ENCODE assay signal across 13 cellular contexts in genomic region chr7:18408461-18408860, GRCh38.
DNase-seq lines count a peak whose midpoint lies in the region; ATAC-seq and TF ChIP-seq lines count a peak whose summit lies in the region.
"Had no signal": no experiment of that assay in that cellular context is flagged by ENCODE, and none has a peak within 500 bp of the region (broad histone marks: within the 10 kb centered on the region; RNA-seq: fewer than 3 reads in every experiment).

No MANE protein-coding gene starts in this region.

- no peaks in the 10 kb centered on the region for H3K27me3 ChIP-seq in IMR-90 (ENCODE audit: control insufficient read depth, insufficient read depth, low read length)
- H3K27me3 ChIP-seq in ascending aorta, result no peaks in the 10 kb centered on the region
- H3K27me3 ChIP-seq: neutrophil, upper lobe of right lung had no signal

- H3K14ac ChIP-seq in IMR-90 (replicated peaks; ENCODE audit: low read depth, low read length), result 0 out of 2 replicates have a peak overlapping the region, but pooled peaks have one; percentile 16

- no peaks in the 10 kb centered on the region for H3K9me1 ChIP-seq in IMR-90 (ENCODE audit: insufficient read depth, low read length)

- H3K27ac ChIP-seq in IMR-90 (ENCODE audit: insufficient read depth, low read length), result peak overlapping the region; percentile 58; the same call in 1 of the 2 replicates
- peak overlapping the region in 1 of 2 donors; percentile 31 for H3K27ac ChIP-seq in ascending aorta
- H3K27ac ChIP-seq: neutrophil, upper lobe of right lung had no signal

- POLR2A ChIA-PET in IMR-90 (lab: Charles Lee; ENCODE audit: unreplicated experiment), result no interaction called here

- H3K18ac ChIP-seq in IMR-90 (ENCODE audit: low read depth, low read length), result no peak overlapping the region

- H2BK15ac ChIP-seq in IMR-90 (ENCODE audit: low read depth, low read length), result no peak overlapping the region

- CTCF ChIA-PET in IMR-90 (lab: Yijun Ruan, JAX), result interaction anchor here (0.9 to 1.1 kb wide), 2 partner anchors 10 to 160 kb away, joined by 3 read pairs; no protein-coding TSS in a partner anchor

- H3K4me1 ChIP-seq in IMR-90 (ENCODE audit: control insufficient read depth, insufficient read depth, low read length) (no peaks in the 10 kb centered on the region), ascending aorta (peaks cover 0 to 4% of the 10 kb centered on the region in 2 donors)
- H3K4me1 ChIP-seq: upper lobe of right lung had no signal

- no peak overlapping the region for H4K91ac ChIP-seq in IMR-90 (ENCODE audit: insufficient read depth, low read depth, low read length)

- peak overlapping the region; percentile 55 for H2BK120ac ChIP-seq in IMR-90 (ENCODE audit: low read depth, low read length)

- peak overlapping the region; percentile 85 for H2BK5ac ChIP-seq in IMR-90 (ENCODE audit: low read depth, low read length, poor library complexity, severe bottlenecking)

- H2AK9ac ChIP-seq in IMR-90 (replicated peaks; ENCODE audit: low read depth, low read length, poor library complexity), result no peak overlapping the region

- H3K36me3 ChIP-seq in IMR-90 (ENCODE audit: control insufficient read depth, insufficient read depth, low read length), result no peaks in the 10 kb centered on the region
- H3K36me3 ChIP-seq in ascending aorta, result no peaks in the 10 kb centered on the region
- H3K36me3 ChIP-seq: neutrophil, upper lobe of right lung had no signal

- peak; percentile 95 for DNase-seq in AG10803 (ENCODE audit: low read depth)
- peak; percentile 90 for DNase-seq in IMR-90
- peak; percentile 43 for DNase-seq in choroid plexus epithelial cell (ENCODE audit: low read depth)
- DNase-seq in kidney tubule cell (ENCODE audit: low spot score), result peak; percentile 79
- no peak for DNase-seq in pons (ENCODE audit: low spot score)
- no peak for DNase-seq in ascending aorta (ENCODE audit: low spot score in 2 of 2)
- no peak for DNase-seq in Right ventricle myocardium superior
- no peak for DNase-seq in central memory CD4-positive, alpha-beta T cell
- DNase-seq: activated gamma-delta T cell, DMS79 treated with DMSO at 0.1 percent for 48 hours, Kasumi-1, upper lobe of right lung had no signal

- H2AK5ac ChIP-seq in IMR-90 (ENCODE audit: low read depth, low read length), result no peak overlapping the region

- H3K79me1 ChIP-seq in IMR-90 (ENCODE audit: low read depth in 1 of 2, low read length in 2 of 2), result no peaks in the 10 kb centered on the region

- peak overlapping the region; percentile 61; the same call in 1 of the 2 replicates for H3K4me2 ChIP-seq in IMR-90 (ENCODE audit: low read depth, low read length)

- H3K56ac ChIP-seq in IMR-90 (ENCODE audit: extremely low read depth, insufficient read depth, low read length), result no peak overlapping the region

- in situ Hi-C loops in IMR-90 (cut with MboI; ENCODE audit: low sequenced_read_pairs), result no loop called here

- TF ChIP-seq CTCF in AG10803 (conservative IDR thresholded peaks at IDR 0.05; ENCODE audit: low read length) (no peak), IMR-90 (conservative IDR thresholded peaks at IDR 0.05; ENCODE audit: low read depth, low read length) (no peak), choroid plexus epithelial cell (conservative IDR thresholded peaks at IDR 0.05; ENCODE audit: low read depth, low read length) (no peak), ascending aorta (IDR thresholded peaks at IDR 0.05) (no peak)

- TF ChIP-seq POLR2A in IMR-90 (IDR thresholded peaks at IDR 0.05; ENCODE audit: low read depth, low read length), result no peak

- intact Hi-C loops in IMR-90 (cut with micrococcal nuclease) (loop anchor here (10.0 kb wide), 1 partner anchor 1034 kb away; no protein-coding TSS in a partner anchor), ascending aorta (cut with DNase I) (loop anchor here (5.0 kb wide), 1 partner anchor 41 kb away; no protein-coding TSS in a partner anchor), Right ventricle myocardium superior (cut with DNase I) (no loop called here)

- peak overlapping the region; percentile 8; the same call in 1 of the 2 replicates for H3K4ac ChIP-seq in IMR-90 (ENCODE audit: low read depth, low read length)

- WGBS in IMR-90 (ENCODE audit: extremely low coverage in 2 of 2, insufficient read length in 1 of 2), 2 experiments, result no CpG with 5 or more reads among the region's 2 CpGs

- no peak overlapping the region for H3K4me3 ChIP-seq in AG10803 (ENCODE audit: low read length)
- H3K4me3 ChIP-seq in IMR-90 (ENCODE audit: insufficient read depth, low read depth, low read length), result no peak overlapping the region
- no peak overlapping the region for H3K4me3 ChIP-seq in choroid plexus epithelial cell (ENCODE audit: low read depth, low read length)
- no peak overlapping the region for H3K4me3 ChIP-seq in ascending aorta
- H3K4me3 ChIP-seq: upper lobe of right lung had no signal

- H3K9ac ChIP-seq in IMR-90 (ENCODE audit: low read depth, low read length), result no peak overlapping the region

- TF ChIP-seq RAD21 in IMR-90 (IDR thresholded peaks at IDR 0.05; ENCODE audit: low read length), result no peak

- H4K5ac ChIP-seq in IMR-90 (ENCODE audit: low read depth, low read length), result no peak overlapping the region

- no TSS peak for BruUV-seq in IMR-90 (replicated peaks; lab: Mats Ljungman, UMichigan)

- no peak overlapping the region; a peak in 1 of 4 replicates for H4K8ac ChIP-seq in IMR-90 (ENCODE audit: low read depth in 2 of 2, low read length in 2 of 2)

- dilution Hi-C loops in IMR-90 (cut with HindIII; ENCODE audit: low sequenced_read_pairs, unreplicated experiment), result no loop called here

- no peaks in the 10 kb centered on the region for H3K9me3 ChIP-seq in IMR-90 (ENCODE audit: control insufficient read depth, insufficient read depth, low read length)
- no peaks in the 10 kb centered on the region for H3K9me3 ChIP-seq in ascending aorta
- H3K9me3 ChIP-seq: neutrophil, upper lobe of right lung had no signal

- no peaks in the 10 kb centered on the region for H4K20me1 ChIP-seq in IMR-90 (ENCODE audit: insufficient read depth, low read length)

- ATAC-seq in IMR-90 (ENCODE audit: low read depth) (peak; percentile 95), Right ventricle myocardium superior (ENCODE audit: poor library complexity) (no peak)
- ATAC-seq: upper lobe of right lung had no signal

- no peak overlapping the region for H3K23ac ChIP-seq in IMR-90 (ENCODE audit: low read depth, low read length)

- H2AFZ ChIP-seq in IMR-90 (replicated peaks; ENCODE audit: low read length, poor library complexity), result no peak overlapping the region

- H2BK20ac ChIP-seq in IMR-90 (ENCODE audit: low read depth, low read length), result peak overlapping the region; percentile 53; the same call in 1 of the 2 replicates

TF ChIP-seq in IMR-90, 13 proteins besides CTCF, POLR2A, EP300 and RAD21:
- TF ChIP-seq CHD1 (IDR thresholded peaks at IDR 0.05; ENCODE audit: low read depth, low read length) (no peak), CEBPB (IDR thresholded peaks at IDR 0.05; ENCODE audit: low read depth, low read length) (peak; percentile 22; the same call in 1 of the 2 replicates)
TF ChIP-seq in IMR-90: peak in this region for 1.

Comparison
In these comparisons a context has a peak if more than half of its experiments do, and no peak if none do; other contexts are left out.
1. DNase-seq: peak in AG10803 (single experiment), IMR-90 (single experiment), choroid plexus epithelial cell (single experiment) and kidney tubule cell (single experiment); none in pons (single experiment), ascending aorta (0 of 2), Right ventricle myocardium superior (single experiment) and central memory CD4-positive, alpha-beta T cell (single experiment).